8 cellular contexts compared by ENCODE assay signal in genomic region chr1:57423135-57424131, GRCh38. TPM values are rescaled to one million over a fixed set of nuclear protein-coding genes. Genes with fewer than 3 reads are reported as not detected.
DNase-seq lines count a peak whose midpoint lies in the region; ATAC-seq, FAIRE-seq and TF ChIP-seq lines count a peak whose summit lies in the region.
"Had no signal": no experiment of that assay in that cellular context is flagged by ENCODE, and none has a peak within 500 bp of the region (broad histone marks: within the 10 kb centered on the region; RNA-seq: fewer than 3 reads in every experiment).

DAB1 (minus strand) TSS chr1:57424060; CDS start chr1:57291030, 133,030 bp downstream.

- TF ChIP-seq POLR2A in GM12891 (IDR thresholded peaks at IDR 0.05; ENCODE audit: low read depth, low read length) = no peak

- H3K4me3 Mint-ChIP-seq in WTC11 = peak within 1 kb of the TSS; percentile 93

- FAIRE-seq in GM12891 (lab: Jason Lieb, UNC) = no peak

- intact Hi-C loops in right cardiac atrium (cut with DNase I) = loop anchor here in 2 of 4 donors (10.0 kb wide), 1 partner anchor 621 kb away; no protein-coding TSS in a partner anchor

- DNase-seq in WTC11 (ENCODE audit: low spot score) (peak; percentile 61), right cardiac atrium (peak in 2 of 3 donors; percentile 30 to 54), skeletal muscle cell (ENCODE audit: low read depth) (no peak), SIG-M5 (lab: John Stamatoyannopoulos, UW) (no peak), GM12891 (ENCODE audit: insufficient read length, low spot score) (no peak)
- DNase-seq in NK-92 treated with Interleukin-12 subunit alpha and Interleukin-12 subunit beta, amount 100 ng/mL, for 24 hours (lab: John Stamatoyannopoulos, UW) = no peak

- H3K9me3 ChIP-seq in HEK293 (ENCODE audit: control insufficient read depth, insufficient read depth, low read depth, low read length) (no peaks in the 10 kb centered on the region), right cardiac atrium (ENCODE audit: control insufficient read depth, low read length) (no peaks in the 10 kb centered on the region)

- peaks cover 8% of the 10 kb centered on the region; the same call in 1 of the 2 replicates for H3K9me3 Mint-ChIP-seq in WTC11

- peaks cover 35% of the 10 kb centered on the region for H3K27me3 Mint-ChIP-seq in WTC11 (ENCODE audit: low read depth)

- peak within 1 kb of the TSS; percentile 43; the same call in 1 of the 2 replicates for H3K27ac ChIP-seq in HEK293 (ENCODE audit: extremely low read depth, low read depth, low read length)
- H3K27ac ChIP-seq in right cardiac atrium (ENCODE audit: low read length) = no peak within 1 kb of the TSS

- H3K4me1 Mint-ChIP-seq in WTC11 = peaks cover 27% of the 10 kb centered on the region

- TF ChIP-seq CTCF in HEK293 (tag by site-specific recombination; IDR thresholded peaks at IDR 0.05) (0 out of 2 replicates have a peak, but pooled peaks have one; percentile 7), WTC11 (IDR thresholded peaks at IDR 0.05) (no peak)

- H3K4me3 ChIP-seq in HEK293 (ENCODE audit: low read depth, low read length) (peak within 1 kb of the TSS; percentile 49), right cardiac atrium (ENCODE audit: low read length) (peak within 1 kb of the TSS; percentile 69), skeletal muscle cell (ENCODE audit: low read depth, low read length) (peak within 1 kb of the TSS; percentile 42)
- H3K4me3 ChIP-seq: lung had no signal

- H3K36me3 ChIP-seq in HEK293 (ENCODE audit: control insufficient read depth in 2 of 2, insufficient read depth in 1 of 2, low read length in 2 of 2) = no peaks in the 10 kb centered on the region

- H3K4me1 ChIP-seq in HEK293 (ENCODE audit: control insufficient read depth, insufficient read depth, low read length) (no peaks in the 10 kb centered on the region), right cardiac atrium (ENCODE audit: control insufficient read depth, insufficient read depth, low read length) (no peaks in the 10 kb centered on the region)

- H3K36me3 Mint-ChIP-seq in WTC11 = no peaks in the 10 kb centered on the region

- POLR2A ChIA-PET in HEK293 (lab: Yijun Ruan, JAX) = interaction anchor here (0.6 to 1.0 kb wide), 5 partner anchors 54 to 854 kb away, joined by 3 to 8 read pairs (median 3); no protein-coding TSS in a partner anchor
- POLR2A ChIA-PET in WTC11 (lab: Charles Lee) = interaction anchor here (0.7 to 1.0 kb wide), 4 partner anchors 13 to 315 kb away, joined by 3 to 5 read pairs (median 4); no protein-coding TSS in a partner anchor

- H3K27ac Mint-ChIP-seq in WTC11 = peak within 1 kb of the TSS; percentile 67; the same call in 1 of the 2 replicates

- CTCF ChIA-PET in HEK293 (lab: Yijun Ruan, JAX) = interaction anchor here (0.6 to 2.0 kb wide), 9 partner anchors 12 to 873 kb away, joined by 3 to 9 read pairs (median 3); no protein-coding TSS in a partner anchor
- CTCF ChIA-PET in WTC11 (lab: Charles Lee) = interaction anchor here (0.6 to 1.8 kb wide), 43 partner anchors 10 to 1432 kb away, joined by 3 to 9 read pairs (median 3); partner anchors contain the start of gene OMA1

- H3K27me3 ChIP-seq in right cardiac atrium (ENCODE audit: control insufficient read depth, insufficient read depth) = no peaks in the 10 kb centered on the region

- 1% methylated on average over 85 of the region's 85 CpGs for WGBS in right cardiac atrium

- ATAC-seq in WTC11 (peak; percentile 31), right cardiac atrium (peak; percentile 48 to 62)

TF ChIP-seq in HEK293, 187 proteins besides CTCF, POLR2A, EP300 and RAD21 (continues in another document):
- peak; percentile 50 for TF ChIP-seq ZNF366 (tag by site-specific recombination; conservative IDR thresholded peaks at IDR 0.05)
- TF ChIP-seq ZNF404 (tag by site-specific recombination; IDR thresholded peaks at IDR 0.05) = no peak
- TF ChIP-seq ZNF585B (tag by site-specific recombination; IDR thresholded peaks at IDR 0.05) = 0 out of 2 replicates have a peak, but pooled peaks have one; percentile 8
- 0 out of 2 replicates have a peak, but pooled peaks have one; percentile 34 for TF ChIP-seq ZNF843 (tag by site-specific recombination; IDR thresholded peaks at IDR 0.05)
- no peak for TF ChIP-seq ZNF350 (tag by site-specific recombination; IDR thresholded peaks at IDR 0.05)
- no peak for TF ChIP-seq ZNF596 (tag by site-specific recombination; IDR thresholded peaks at IDR 0.05)
- peak; percentile 26; the same call in 1 of the 2 replicates for TF ChIP-seq ZNF561 (tag by site-specific recombination; IDR thresholded peaks at IDR 0.05; ENCODE audit: borderline replicate concordance)
- peak; percentile 25; the same call in 1 of the 2 replicates for TF ChIP-seq ZNF777 (tag by site-specific recombination; IDR thresholded peaks at IDR 0.05; ENCODE audit: borderline replicate concordance)
- peak; percentile 80 for TF ChIP-seq ZNF335 (tag by site-specific recombination; conservative IDR thresholded peaks at IDR 0.05)
- TF ChIP-seq BCL6B (tag by site-specific recombination; IDR thresholded peaks at IDR 0.05) = no peak

TF ChIP-seq in WTC11, 78 proteins besides CTCF, POLR2A, EP300 and RAD21:
- TF ChIP-seq KAT7 (CRISPR knock-in tag; IDR thresholded peaks at IDR 0.05; ENCODE audit: borderline replicate concordance) = peak; percentile 51; the same call in 1 of the 2 replicates
- TF ChIP-seq ZNF423 (CRISPR knock-in tag; IDR thresholded peaks at IDR 0.05) = peak; percentile 80
- TF ChIP-seq MAX (CRISPR knock-in tag; IDR thresholded peaks at IDR 0.05) = 0 out of 2 replicates have a peak, but pooled peaks have one; percentile 33
- no peak for TF ChIP-seq ZMAT4 (CRISPR knock-in tag; IDR thresholded peaks at IDR 0.05)

TF ChIP-seq in GM12891, 5 proteins besides CTCF, POLR2A, EP300 and RAD21:
- TF ChIP-seq POLR2AphosphoS5 (IDR thresholded peaks at IDR 0.05; ENCODE audit: low read depth, low read length) = no peak

RNA-seq across cellular contexts. Expression of gene DAB1, which starts in this region (rescaled TPM):
- 10.7 to 12.3 TPM (median 12.1 TPM) in 3 replicates for total RNA-seq in WTC11 (2021)
- 10 to 100 TPM in 1 of 4 donors, 1 to 10 TPM in 3; 3.5 to 10.8 (median 9.0) TPM for total RNA-seq in right cardiac atrium
- polyA plus RNA-seq in right cardiac atrium = 2.5 TPM
- polyA plus RNA-seq in GM12891 (2012; ENCODE audit: low read depth, missing spikeins) = 0.04 TPM

Comparison
In these comparisons a context has a peak if more than half of its experiments do, and no peak if none do; other contexts are left out.
1. DNase-seq: peak in WTC11 (single experiment) and right cardiac atrium (2 of 3); none in skeletal muscle cell (single experiment), SIG-M5 (single experiment), GM12891 (single experiment) and NK-92 treated with Interleukin-12 subunit alpha and Interleukin-12 subunit beta, amount 100 ng/mL, for 24 hours (single experiment).
2. Of the 8 proteins assayed by ChIP-seq in both HEK293 and WTC11: peak only in HEK293: CTCF; only in WTC11: none; in both: ZNF423; in neither: 6.
3. Peak in every context shown above with its lines, with median percentiles within 50 percentile points of each other: H3K4me3 ChIP-seq.